1 cellular context compared by ENCODE assay signal in genomic region chr18:60232541-60232940, GRCh38.
TF ChIP-seq lines count a peak whose summit lies in the region.

No MANE protein-coding gene starts in this region.

TF ChIP-seq in SK-N-SH, 30 proteins besides CTCF, POLR2A, EP300 and RAD21 (continued from another document):
- peak; percentile 15; the same call in 1 of the 2 replicates for TF ChIP-seq PBX3 (IDR thresholded peaks at IDR 0.05)
- TF ChIP-seq FOSL2 (IDR thresholded peaks at IDR 0.05; ENCODE audit: borderline replicate concordance, low read depth): peak; percentile 48; the same call in 1 of the 2 replicates
- TF ChIP-seq, protein P1, sequence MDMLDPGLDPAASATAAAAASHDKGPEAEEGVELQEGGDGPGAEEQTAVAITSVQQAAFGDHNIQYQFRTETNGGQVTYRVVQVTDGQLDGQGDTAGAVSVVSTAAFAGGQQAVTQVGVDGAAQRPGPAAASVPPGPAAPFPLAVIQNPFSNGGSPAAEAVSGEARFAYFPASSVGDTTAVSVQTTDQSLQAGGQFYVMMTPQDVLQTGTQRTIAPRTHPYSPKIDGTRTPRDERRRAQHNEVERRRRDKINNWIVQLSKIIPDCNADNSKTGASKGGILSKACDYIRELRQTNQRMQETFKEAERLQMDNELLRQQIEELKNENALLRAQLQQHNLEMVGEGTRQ (IDR thresholded peaks at IDR 0.05; ENCODE audit: borderline replicate concordance, low read depth, low read length): no peak
- peak; percentile 35 for TF ChIP-seq JUND (IDR thresholded peaks at IDR 0.05)
